19 cellular contexts compared by ENCODE assay signal in genomic region chr11:10861047-10861446, GRCh38. TPM values are rescaled to one million over a fixed set of nuclear protein-coding genes. Genes with fewer than 3 reads are reported as not detected.
DNase-seq lines count a peak whose midpoint lies in the region; ATAC-seq and TF ChIP-seq lines count a peak whose summit lies in the region.
"Had no signal": no experiment of that assay in that cellular context is flagged by ENCODE, and none has a peak within 500 bp of the region (broad histone marks: within the 10 kb centered on the region; RNA-seq: fewer than 3 reads in every experiment).

No MANE protein-coding gene starts in this region.

- no peak overlapping the region for H3K4me3 ChIP-seq in naive thymus-derived CD4-positive, alpha-beta T cell (ENCODE audit: low read length)
- no peak overlapping the region for H3K4me3 ChIP-seq in stomach smooth muscle (ENCODE audit: low read length in 2 of 2)
- H3K4me3 ChIP-seq: A549 had no signal

- H3K36me3 Mint-ChIP-seq in CD4-positive, alpha-beta T cell (ENCODE audit: low read depth) = peaks cover 28% of the 10 kb centered on the region
- H3K36me3 Mint-ChIP-seq in activated T-helper 1 cell treated with anti-CD3 and anti-CD28 coated beads, Interleukin-12 subunit alpha, Interleukin-12 subunit beta, Interleukin-2, Interleukin-4 antibody, amounts not matched to agents 30 ng/mL and 10 ng/mL and 1 ng/mL, durations not matched to agents 14 hours and 24 hours and 36 hours (ENCODE audit: low read depth) = peaks cover 15% of the 10 kb centered on the region
- H3K36me3 Mint-ChIP-seq in naive thymus-derived CD4-positive, alpha-beta T cell = peaks cover 0 to 20% (median 4%) of the 10 kb centered on the region in 5 donors

- no peaks in the 10 kb centered on the region for H3K27me3 ChIP-seq in CD4-positive, alpha-beta T cell (ENCODE audit: control insufficient read depth, insufficient read depth, low read length)
- no peaks in the 10 kb centered on the region for H3K27me3 ChIP-seq in naive thymus-derived CD4-positive, alpha-beta T cell (ENCODE audit: control insufficient read depth in 2 of 2, insufficient read depth in 2 of 2, low read length in 2 of 2)
- H3K27me3 ChIP-seq in stomach smooth muscle (ENCODE audit: control insufficient read depth in 1 of 2, insufficient read depth in 2 of 2, low read length in 2 of 2) = no peaks in the 10 kb centered on the region
- no peaks in the 10 kb centered on the region for H3K27me3 ChIP-seq in foreskin keratinocyte

- in situ Hi-C loops in G401 (cut with HindIII; ENCODE audit: low sequenced_read_pairs) = no loop called here

- H3K9me3 Mint-ChIP-seq in CD4-positive, alpha-beta T cell = no peaks in the 10 kb centered on the region
- H3K9me3 Mint-ChIP-seq in activated T-helper 1 cell treated with anti-CD3 and anti-CD28 coated beads, Interleukin-12 subunit alpha, Interleukin-12 subunit beta, Interleukin-2, Interleukin-4 antibody, amounts not matched to agents 30 ng/mL and 10 ng/mL and 1 ng/mL, durations not matched to agents 14 hours and 24 hours and 36 hours = peaks cover 6% of the 10 kb centered on the region
- peaks cover 0 to 8% (median 0%) of the 10 kb centered on the region in 11 donors for H3K9me3 Mint-ChIP-seq in naive thymus-derived CD4-positive, alpha-beta T cell
- H3K9me3 Mint-ChIP-seq: IgD-negative memory B cell had no signal

- H3K9me3 ChIP-seq in CD4-positive, alpha-beta T cell (ENCODE audit: control insufficient read depth, low read length) = no peaks in the 10 kb centered on the region
- no peaks in the 10 kb centered on the region for H3K9me3 ChIP-seq in naive thymus-derived CD4-positive, alpha-beta T cell (ENCODE audit: control insufficient read depth in 2 of 3, low read length in 3 of 3)
- no peaks in the 10 kb centered on the region for H3K9me3 ChIP-seq in stomach smooth muscle (ENCODE audit: control insufficient read depth in 2 of 2, low read length in 2 of 2)
- H3K9me3 ChIP-seq: A549 had no signal

- intact Hi-C loops in CD4-positive, alpha-beta T cell (cut with DNase I, micrococcal nuclease) = loop anchor here in 1 of 2 experiments (5.0 to 10.0 kb wide), 2 partner anchors 286 to 566 kb away; partner anchors contain the start of gene SBF2
- intact Hi-C loops in activated T-helper 1 cell treated with anti-CD3 and anti-CD28 coated beads, Interleukin-12 subunit alpha, Interleukin-12 subunit beta, Interleukin-2, Interleukin-4 antibody, amounts not matched to agents 30 ng/mL and 10 ng/mL and 1 ng/mL, durations not matched to agents 14 hours and 24 hours and 36 hours (cut with micrococcal nuclease) = no loop called here
- intact Hi-C loops in naive thymus-derived CD4-positive, alpha-beta T cell (cut with micrococcal nuclease) = no loop called here

- peaks cover 0 to 6% (median 0%) of the 10 kb centered on the region in 3 experiments for H3K36me3 ChIP-seq in naive thymus-derived CD4-positive, alpha-beta T cell (ENCODE audit: control insufficient read depth in 2 of 3, insufficient read depth in 3 of 3, low read length in 3 of 3)
- no peaks in the 10 kb centered on the region for H3K36me3 ChIP-seq in stomach smooth muscle (ENCODE audit: control insufficient read depth in 2 of 2, insufficient read depth in 2 of 2, low read length in 2 of 2)

- POLR2A ChIA-PET in CD4-positive, alpha-beta T cell (lab: Charles Lee) = interaction anchor here (1.9 kb wide), 1 partner anchor 52 kb away, joined by 20 read pairs; the partner anchor contains the start of gene EIF4G2
- POLR2A ChIA-PET in naive thymus-derived CD4-positive, alpha-beta T cell (lab: Charles Lee) = interaction anchor here (0.7 to 9.6 kb wide), 5 partner anchors 9 to 1492 kb away, joined by 3 to 416 read pairs (median 5); partner anchors contain the start of gene EIF4G2

- peak overlapping the region; percentile 87 for H3K27ac Mint-ChIP-seq in CD4-positive, alpha-beta T cell
- H3K27ac Mint-ChIP-seq in activated T-helper 1 cell treated with anti-CD3 and anti-CD28 coated beads, Interleukin-12 subunit alpha, Interleukin-12 subunit beta, Interleukin-2, Interleukin-4 antibody, amounts not matched to agents 30 ng/mL and 10 ng/mL and 1 ng/mL, durations not matched to agents 14 hours and 24 hours and 36 hours = no peak overlapping the region
- peak overlapping the region in 8 of 9 donors; percentile 5 to 100 (median 76) for H3K27ac Mint-ChIP-seq in naive thymus-derived CD4-positive, alpha-beta T cell
- H3K27ac Mint-ChIP-seq: B cell had no signal

- H3K27ac ChIP-seq in CD4-positive, alpha-beta T cell (ENCODE audit: low read depth, low read length) = no peak overlapping the region
- no peak overlapping the region for H3K27ac ChIP-seq in naive thymus-derived CD4-positive, alpha-beta T cell (ENCODE audit: low read depth, low read length)
- H3K27ac ChIP-seq in stomach smooth muscle (ENCODE audit: low read length) = peak overlapping the region; percentile 69
- no peak overlapping the region for H3K27ac ChIP-seq in foreskin keratinocyte

- ATAC-seq in CD4-positive, alpha-beta T cell (ENCODE audit: poor library complexity) = no peak
- ATAC-seq in naive thymus-derived CD4-positive, alpha-beta T cell = no peak
- no peak for ATAC-seq in foreskin keratinocyte
- ATAC-seq: A549 had no signal

- peaks cover 5 to 6% of the 10 kb centered on the region in 2 donors for H3K4me1 ChIP-seq in naive thymus-derived CD4-positive, alpha-beta T cell (ENCODE audit: control insufficient read depth in 2 of 2, insufficient read depth in 2 of 2, low read length in 2 of 2)
- peaks cover 15% of the 10 kb centered on the region for H3K4me1 ChIP-seq in stomach smooth muscle (ENCODE audit: control insufficient read depth, insufficient read depth, low read length)
- H3K4me1 ChIP-seq in foreskin keratinocyte = peaks cover 23% of the 10 kb centered on the region

- H3K27me3 Mint-ChIP-seq in CD4-positive, alpha-beta T cell = no peaks in the 10 kb centered on the region
- no peaks in the 10 kb centered on the region for H3K27me3 Mint-ChIP-seq in activated T-helper 1 cell treated with anti-CD3 and anti-CD28 coated beads, Interleukin-12 subunit alpha, Interleukin-12 subunit beta, Interleukin-2, Interleukin-4 antibody, amounts not matched to agents 30 ng/mL and 10 ng/mL and 1 ng/mL, durations not matched to agents 14 hours and 24 hours and 36 hours (ENCODE audit: insufficient read depth)
- peaks cover 0 to 2% (median 0%) of the 10 kb centered on the region in 5 donors for H3K27me3 Mint-ChIP-seq in naive thymus-derived CD4-positive, alpha-beta T cell
- H3K27me3 Mint-ChIP-seq: B cell, IgD-negative memory B cell had no signal

- CTCF ChIA-PET in CD4-positive, alpha-beta T cell (lab: Charles Lee) = interaction anchor here (1.0 to 2.6 kb wide), 2 partner anchors 18 to 52 kb away, joined by 3 to 11 read pairs; no protein-coding TSS in a partner anchor
- CTCF ChIA-PET in naive thymus-derived CD4-positive, alpha-beta T cell (lab: Charles Lee) = interaction anchor here (0.6 to 1.0 kb wide), 3 partner anchors 28 to 980 kb away, joined by 3 read pairs; no protein-coding TSS in a partner anchor

- peak overlapping the region; percentile 78 for H3K4me3 Mint-ChIP-seq in CD4-positive, alpha-beta T cell
- peak overlapping the region; percentile 7 for H3K4me3 Mint-ChIP-seq in activated T-helper 1 cell treated with anti-CD3 and anti-CD28 coated beads, Interleukin-12 subunit alpha, Interleukin-12 subunit beta, Interleukin-2, Interleukin-4 antibody, amounts not matched to agents 30 ng/mL and 10 ng/mL and 1 ng/mL, durations not matched to agents 14 hours and 24 hours and 36 hours
- peak overlapping the region in 3 of 10 donors; percentile 6 to 11 (median 11) for H3K4me3 Mint-ChIP-seq in naive thymus-derived CD4-positive, alpha-beta T cell
- H3K4me3 Mint-ChIP-seq: B cell had no signal

- peak overlapping the region in 1 of 2 donors; percentile 9 for H3K9ac ChIP-seq in stomach smooth muscle (ENCODE audit: low read length in 2 of 2)

- peaks cover 54% of the 10 kb centered on the region for H3K4me1 Mint-ChIP-seq in CD4-positive, alpha-beta T cell (ENCODE audit: low read depth)
- peaks cover 40% of the 10 kb centered on the region for H3K4me1 Mint-ChIP-seq in activated T-helper 1 cell treated with anti-CD3 and anti-CD28 coated beads, Interleukin-12 subunit alpha, Interleukin-12 subunit beta, Interleukin-2, Interleukin-4 antibody, amounts not matched to agents 30 ng/mL and 10 ng/mL and 1 ng/mL, durations not matched to agents 14 hours and 24 hours and 36 hours (ENCODE audit: low read depth)
- peaks cover 21 to 68% (median 53%) of the 10 kb centered on the region in 7 donors for H3K4me1 Mint-ChIP-seq in naive thymus-derived CD4-positive, alpha-beta T cell

- no peak for DNase-seq in CD4-positive, alpha-beta T cell
- no peak for DNase-seq in activated T-helper 1 cell treated with anti-CD3 and anti-CD28 coated beads, Interleukin-12 subunit alpha, Interleukin-12 subunit beta, Interleukin-2, Interleukin-4 antibody, amounts not matched to agents 30 ng/mL and 10 ng/mL and 1 ng/mL, durations not matched to agents 14 hours and 24 hours and 36 hours (ENCODE audit: low spot score)
- no peak for DNase-seq in naive thymus-derived CD4-positive, alpha-beta T cell
- DNase-seq in G401 (ENCODE audit: low spot score) = no peak
- no peak for DNase-seq in amygdala (lab: John Stamatoyannopoulos, UW)
- DNase-seq in foreskin keratinocyte = no peak
- DNase-seq: EL, Karpas-422, MV-4-11, NCI-H1105 treated with DMSO at 0.1 percent for 48 hours, NCI-H2029 treated with DMSO at 0.1 percent for 48 hours, NCI-H2171, NCI-H345, NCI-H524, NCI-H82 had no signal

- no peak for TF ChIP-seq CTCF in CD4-positive, alpha-beta T cell (IDR thresholded peaks at IDR 0.05)
- no peak for TF ChIP-seq CTCF in foreskin keratinocyte (conservative IDR thresholded peaks at IDR 0.05)

RNA-seq across cellular contexts. Expression of gene ZBED5, which starts 3.2 kb away (rescaled TPM):
- 10 to 100 TPM; 71.1 to 72.0 TPM for total RNA-seq in CD4-positive, alpha-beta T cell
- total RNA-seq in activated T-helper 1 cell treated with anti-CD3 and anti-CD28 coated beads, Interleukin-12 subunit alpha, Interleukin-12 subunit beta, Interleukin-2, Interleukin-4 antibody, amounts not matched to agents 30 ng/mL and 10 ng/mL and 1 ng/mL, durations not matched to agents 14 hours and 24 hours and 36 hours = 38.9 and 42.2 TPM in 2 replicates
- 100 to 1,000 TPM in 2 of 5 experiments, 10 to 100 TPM in 3; 56.7 to 146 (median 94.0) TPM for total RNA-seq in naive thymus-derived CD4-positive, alpha-beta T cell
- polyA plus RNA-seq in naive thymus-derived CD4-positive, alpha-beta T cell = 10 to 100 TPM; 18.3 to 19.6 TPM
- total RNA-seq in G401 (2014; rRNA removed; shearing (Covaris generic)) = 16.9 and 24.9 TPM in 2 replicates
- total RNA-seq in foreskin keratinocyte = 30.0 and 32.3 TPM in 2 replicates
- 11.7 and 12.8 TPM in 2 replicates for polyA plus RNA-seq in foreskin keratinocyte

RNA-seq across cellular contexts. Expression of gene EIF4G2, which starts 52.3 kb away (rescaled TPM):
- total RNA-seq in CD4-positive, alpha-beta T cell = 1,000 to 10,000 TPM; 1,001 to 1,008 TPM
- total RNA-seq in activated T-helper 1 cell treated with anti-CD3 and anti-CD28 coated beads, Interleukin-12 subunit alpha, Interleukin-12 subunit beta, Interleukin-2, Interleukin-4 antibody, amounts not matched to agents 30 ng/mL and 10 ng/mL and 1 ng/mL, durations not matched to agents 14 hours and 24 hours and 36 hours = 1,084 and 1,108 TPM in 2 replicates
- 100 to 1,000 TPM; 596 to 843 (median 720) TPM for total RNA-seq in naive thymus-derived CD4-positive, alpha-beta T cell
- 100 to 1,000 TPM; 320 to 532 TPM for polyA plus RNA-seq in naive thymus-derived CD4-positive, alpha-beta T cell
- 592 and 772 TPM in 2 replicates for total RNA-seq in G401 (2014; rRNA removed; shearing (Covaris generic))
- 659 and 667 TPM in 2 replicates for total RNA-seq in foreskin keratinocyte
- polyA plus RNA-seq in foreskin keratinocyte = 234 and 277 TPM in 2 replicates
